In the genomic region with DNA sequence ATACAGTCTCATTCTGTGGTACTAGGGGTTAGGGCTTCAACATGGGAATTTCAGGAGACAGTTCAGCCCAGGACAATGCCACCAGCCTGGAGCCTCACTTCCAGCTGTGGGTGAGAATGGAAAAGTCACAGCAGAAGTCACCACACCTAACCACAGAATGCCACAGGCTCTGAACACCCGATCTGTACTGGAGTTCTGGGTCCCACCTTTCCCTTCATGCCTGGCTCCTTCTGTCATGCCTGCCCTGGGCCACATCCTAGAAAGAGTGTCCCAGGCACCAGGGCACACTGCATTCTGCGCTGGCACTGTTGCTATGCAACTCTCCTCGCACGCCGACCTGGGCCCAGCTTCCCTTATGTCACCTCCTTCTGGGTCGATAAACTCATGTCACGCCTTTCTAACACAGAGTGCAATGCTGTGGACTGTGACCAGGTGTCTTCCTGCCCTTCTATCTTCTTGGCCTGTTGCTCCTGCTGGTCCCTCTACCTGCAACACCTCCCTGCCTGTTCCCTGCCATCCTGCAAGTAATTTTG, we compare ENCODE assay signal across 11 cellular contexts. TPM values are rescaled to one million over a fixed set of nuclear protein-coding genes. Genes with fewer than 3 reads are reported as not detected.
A peak's percentile ranks its signal among the peaks of the same experiment; 100 is the strongest.
DNase-seq lines count a peak whose midpoint lies in the region; ATAC-seq lines count a peak whose summit lies in the region.
"Had no signal": no experiment of that assay in that cellular context is flagged by ENCODE, and none has a peak within 500 bp of the region (broad histone marks: within the 10 kb centered on the region; RNA-seq: fewer than 3 reads in every experiment).

No MANE protein-coding gene starts in this region.

- peak overlapping the region in 1 of 2 experiments; percentile 44 for H3K14ac ChIP-seq in mesenchymal stem cell (ENCODE audit: low read length in 2 of 2)

- peak overlapping the region; percentile 53 for H4K91ac ChIP-seq in mesenchymal stem cell (ENCODE audit: low read length)

- no peak overlapping the region for H2BK15ac ChIP-seq in mesenchymal stem cell (ENCODE audit: low read depth, poor library complexity, severe bottlenecking)

- no peak overlapping the region for H3K4me2 ChIP-seq in mesenchymal stem cell (ENCODE audit: low read length, poor library complexity, severe bottlenecking)

- H2AK5ac ChIP-seq in mesenchymal stem cell (ENCODE audit: low read length, severe bottlenecking), result no peak overlapping the region

- no peak overlapping the region for H4K8ac ChIP-seq in mesenchymal stem cell (ENCODE audit: low read length)

- H3K27me3 ChIP-seq in CD8-positive, alpha-beta memory T cell (ENCODE audit: insufficient read depth, low read length, poor library complexity, severe bottlenecking), result no peaks in the 10 kb centered on the region
- peaks cover 0 to 4% of the 10 kb centered on the region in 2 experiments for H3K27me3 ChIP-seq in mesenchymal stem cell (ENCODE audit: control insufficient read depth in 1 of 2, insufficient read depth in 1 of 2, low read length in 2 of 2)

- CTCF ChIA-PET in CD8-positive, alpha-beta memory T cell (lab: Charles Lee), result no interaction called here
- CTCF ChIA-PET in activated CD4-positive, alpha-beta memory T cell treated with anti-CD3 and anti-CD28 coated beads, Interleukin-2, amount 10 ng/mL, durations not matched to agents 7 days and 5 days (lab: Charles Lee), result interaction anchor here (1.8 kb wide), 1 partner anchor 36 kb away, joined by 5 read pairs; no protein-coding TSS in a partner anchor

- no peak overlapping the region for H3K23ac ChIP-seq in mesenchymal stem cell (ENCODE audit: low read length in 2 of 2)

- no peaks in the 10 kb centered on the region for H3K79me1 ChIP-seq in mesenchymal stem cell (replicated peaks; ENCODE audit: low read length, poor library complexity, severe bottlenecking)

- H2BK5ac ChIP-seq in mesenchymal stem cell (ENCODE audit: low read depth, low read length, poor library complexity, severe bottlenecking), result no peak overlapping the region

- peak overlapping the region; percentile 18 to 47 for H2BK12ac ChIP-seq in mesenchymal stem cell (ENCODE audit: low read length in 2 of 2)

- H3K9ac ChIP-seq in mesenchymal stem cell (ENCODE audit: low read length), result no peak overlapping the region

- peaks cover 85 to 93% (median 92%) of the 10 kb centered on the region in 3 donors for H3K4me1 Mint-ChIP-seq in CD8-positive, alpha-beta memory T cell
- peaks cover 57% of the 10 kb centered on the region for H3K4me1 Mint-ChIP-seq in activated CD4-positive, alpha-beta memory T cell treated with anti-CD3 and anti-CD28 coated beads, Interleukin-2, amount 10 ng/mL, durations not matched to agents 7 days and 5 days

- peaks cover 3 to 52% (median 16%) of the 10 kb centered on the region in 3 donors for H3K36me3 Mint-ChIP-seq in CD8-positive, alpha-beta memory T cell
- peaks cover 62% of the 10 kb centered on the region for H3K36me3 Mint-ChIP-seq in activated CD4-positive, alpha-beta memory T cell treated with anti-CD3 and anti-CD28 coated beads, Interleukin-2, amount 10 ng/mL, durations not matched to agents 7 days and 5 days (ENCODE audit: low read depth)

- peak; percentile 44 for ATAC-seq in GM18868 (IDR thresholded peaks at IDR 0.05; ENCODE audit: unreplicated experiment)
- no peak for ATAC-seq in GM21381 (IDR thresholded peaks at IDR 0.05; ENCODE audit: unreplicated experiment)

- peaks cover 0 to 2% of the 10 kb centered on the region in 2 donors for H3K27me3 Mint-ChIP-seq in CD8-positive, alpha-beta memory T cell
- no peaks in the 10 kb centered on the region for H3K27me3 Mint-ChIP-seq in activated CD4-positive, alpha-beta memory T cell treated with anti-CD3 and anti-CD28 coated beads, Interleukin-2, amount 10 ng/mL, durations not matched to agents 7 days and 5 days

- no peak overlapping the region for H3K4ac ChIP-seq in mesenchymal stem cell (ENCODE audit: low read depth in 1 of 2, low read length in 2 of 2)

- H2BK120ac ChIP-seq in mesenchymal stem cell (ENCODE audit: low read depth, low read length), result no peak overlapping the region

- no peak overlapping the region for H2AFZ ChIP-seq in mesenchymal stem cell (ENCODE audit: low read depth, low read length)

- H3K27ac ChIP-seq in CD8-positive, alpha-beta memory T cell (ENCODE audit: low read depth, low read length), result no peak overlapping the region
- no peak overlapping the region for H3K27ac ChIP-seq in mesenchymal stem cell (ENCODE audit: low read length, poor library complexity, severe bottlenecking)

- WGBS in mesenchymal stem cell, result 98% methylated on average over 7 of the region's 7 CpGs

- peak overlapping the region; percentile 83 to 98 (median 95) for H3K27ac Mint-ChIP-seq in CD8-positive, alpha-beta memory T cell
- H3K27ac Mint-ChIP-seq in activated CD4-positive, alpha-beta memory T cell treated with anti-CD3 and anti-CD28 coated beads, Interleukin-2, amount 10 ng/mL, durations not matched to agents 7 days and 5 days, result peak overlapping the region; percentile 50

- POLR2A ChIA-PET in CD8-positive, alpha-beta memory T cell (lab: Charles Lee), result interaction anchor here (1.6 kb wide), 1 partner anchor 22 kb away, joined by 4 read pairs; no protein-coding TSS in a partner anchor
- POLR2A ChIA-PET in activated CD4-positive, alpha-beta memory T cell treated with anti-CD3 and anti-CD28 coated beads, Interleukin-2, amount 10 ng/mL, durations not matched to agents 7 days and 5 days (lab: Charles Lee), result interaction anchor here (1.0 to 2.2 kb wide), 3 partner anchors 14 to 19 kb away, joined by 3 to 15 read pairs (median 4); no protein-coding TSS in a partner anchor

- no peaks in the 10 kb centered on the region for H3K9me3 Mint-ChIP-seq in CD8-positive, alpha-beta memory T cell
- H3K9me3 Mint-ChIP-seq in activated CD4-positive, alpha-beta memory T cell treated with anti-CD3 and anti-CD28 coated beads, Interleukin-2, amount 10 ng/mL, durations not matched to agents 7 days and 5 days, result no peaks in the 10 kb centered on the region

- H3K4me3 ChIP-seq in CD8-positive, alpha-beta memory T cell (ENCODE audit: low read length), result no peak overlapping the region
- no peak overlapping the region for H3K4me3 ChIP-seq in mesenchymal stem cell (ENCODE audit: insufficient read depth in 1 of 2, low read depth in 1 of 2, low read length in 2 of 2)

- peak overlapping the region in 1 of 2 experiments; percentile 5 for H3K18ac ChIP-seq in mesenchymal stem cell (ENCODE audit: low read depth in 1 of 2, low read length in 2 of 2)

- peak overlapping the region in 6 of 7 donors; percentile 68 to 81 (median 77) for H3K4me3 Mint-ChIP-seq in CD8-positive, alpha-beta memory T cell
- H3K4me3 Mint-ChIP-seq in activated CD4-positive, alpha-beta memory T cell treated with anti-CD3 and anti-CD28 coated beads, Interleukin-2, amount 10 ng/mL, durations not matched to agents 7 days and 5 days, result no peak overlapping the region

- H3K4me1 ChIP-seq in CD8-positive, alpha-beta memory T cell (ENCODE audit: insufficient read depth, low read length), result peaks cover 74% of the 10 kb centered on the region
- no peaks in the 10 kb centered on the region for H3K4me1 ChIP-seq in mesenchymal stem cell (ENCODE audit: control insufficient read depth, insufficient read depth, low read depth, low read length)

- DNase-seq in CD8-positive, alpha-beta memory T cell, result no peak
- DNase-seq in activated CD4-positive, alpha-beta memory T cell treated with anti-CD3 and anti-CD28 coated beads, Interleukin-2, amount 10 ng/mL, durations not matched to agents 7 days and 5 days, result no peak
- DNase-seq in mesenchymal stem cell (no peak), medulla oblongata (ENCODE audit: extremely low spot score) (no peak), NCI-H128 (lab: John Stamatoyannopoulos, UW; ENCODE audit: unreplicated experiment) (no peak), hypothalamus (lab: John Stamatoyannopoulos, UW) (no peak)
- DNase-seq: Kasumi-1; mammary epithelial cell; NK-92 treated with Interleukin-12 subunit alpha and Interleukin-12 subunit beta, amount 100 ng/mL, for 24 hours had no signal

- H3K36me3 ChIP-seq in CD8-positive, alpha-beta memory T cell (ENCODE audit: insufficient read depth, low read length), result peaks cover 7% of the 10 kb centered on the region
- no peaks in the 10 kb centered on the region for H3K36me3 ChIP-seq in mesenchymal stem cell (ENCODE audit: control insufficient read depth in 1 of 2, insufficient read depth in 2 of 2, low read depth in 1 of 2, low read length in 2 of 2)

- H3K9me3 ChIP-seq in CD8-positive, alpha-beta memory T cell (ENCODE audit: low read length), result no peaks in the 10 kb centered on the region
- no peaks in the 10 kb centered on the region for H3K9me3 ChIP-seq in mesenchymal stem cell (ENCODE audit: control insufficient read depth, low read length)

RNA-seq across cellular contexts. Expression of a gene that starts 21.2 kb away (rescaled TPM):
- 10 to 100 TPM; 45.9 to 47.9 TPM for total RNA-seq in CD8-positive, alpha-beta memory T cell
- 171 TPM for polyA plus RNA-seq in CD8-positive, alpha-beta memory T cell
- total RNA-seq in activated CD4-positive, alpha-beta memory T cell treated with anti-CD3 and anti-CD28 coated beads, Interleukin-2, amount 10 ng/mL, durations not matched to agents 7 days and 5 days, result 100 to 1,000 TPM; 155 to 158 TPM
- polyA plus RNA-seq in mesenchymal stem cell (2013, experiment 1 of 2), result 0.52 TPM
- polyA plus RNA-seq in mesenchymal stem cell (2013, experiment 2 of 2), result 0.44 TPM
